ENCODE assay signal across 9 cellular contexts in genomic region chr10:63261496-63261895, GRCh38.
DNase-seq lines count a peak whose midpoint lies in the region; ATAC-seq and TF ChIP-seq lines count a peak whose summit lies in the region.
"Had no signal": no experiment of that assay in that cellular context is flagged by ENCODE, and none has a peak within 500 bp of the region (broad histone marks: within the 10 kb centered on the region; RNA-seq: fewer than 3 reads in every experiment).

No MANE protein-coding gene starts in this region.

- H3K9me3 Mint-ChIP-seq in activated T-cell treated with anti-CD3 and anti-CD28 coated beads, Interleukin-2, amount 50 U/mL, for 24 hours = no peaks in the 10 kb centered on the region
- peaks cover 0 to 3% (median 0%) of the 10 kb centered on the region in 5 experiments for H3K9me3 Mint-ChIP-seq in brain

- no peaks in the 10 kb centered on the region for H3K27me3 Mint-ChIP-seq in activated T-cell treated with anti-CD3 and anti-CD28 coated beads, Interleukin-2, amount 50 U/mL, for 24 hours
- no peaks in the 10 kb centered on the region for H3K27me3 Mint-ChIP-seq in brain

- no peaks in the 10 kb centered on the region for H3K27me3 ChIP-seq in subcutaneous abdominal adipose tissue (ENCODE audit: control insufficient read depth in 5 of 5, insufficient read depth in 4 of 5, low read length in 5 of 5)

- H3K27ac Mint-ChIP-seq in activated T-cell treated with anti-CD3 and anti-CD28 coated beads, Interleukin-2, amount 50 U/mL, for 24 hours = peak overlapping the region; percentile 83
- peak overlapping the region in 2 of 5 experiments; percentile 30 to 42 for H3K27ac Mint-ChIP-seq in brain

- H3K27ac ChIP-seq in subcutaneous abdominal adipose tissue (ENCODE audit: low read depth, low read length) = peak overlapping the region; percentile 58

- no peak for TF ChIP-seq CTCF in brain (conservative IDR thresholded peaks at IDR 0.05)

- H3K4me1 Mint-ChIP-seq in activated T-cell treated with anti-CD3 and anti-CD28 coated beads, Interleukin-2, amount 50 U/mL, for 24 hours (ENCODE audit: low read depth) = peaks cover 68% of the 10 kb centered on the region
- peaks cover 88% of the 10 kb centered on the region for H3K4me1 Mint-ChIP-seq in brain

- peaks cover 61% of the 10 kb centered on the region for H3K36me3 Mint-ChIP-seq in activated T-cell treated with anti-CD3 and anti-CD28 coated beads, Interleukin-2, amount 50 U/mL, for 24 hours (ENCODE audit: low read depth)
- peaks cover 69% of the 10 kb centered on the region for H3K36me3 Mint-ChIP-seq in brain

- H3K36me3 ChIP-seq in subcutaneous abdominal adipose tissue (ENCODE audit: control insufficient read depth in 5 of 5, insufficient read depth in 5 of 5, low read length in 5 of 5) = peaks cover 0 to 2% (median 0%) of the 10 kb centered on the region in 5 donors

- H3K4me1 ChIP-seq in subcutaneous abdominal adipose tissue (ENCODE audit: control insufficient read depth in 5 of 5, insufficient read depth in 5 of 5, low read length in 5 of 5) = peaks cover 8 to 75% (median 59%) of the 10 kb centered on the region in 5 donors

- peak; percentile 43 for ATAC-seq in HG03432 (IDR thresholded peaks at IDR 0.05; ENCODE audit: unreplicated experiment)
- no peak for ATAC-seq in esophagus mucosa
- ATAC-seq: HCT116 had no signal

- DNase-seq in activated T-cell treated with anti-CD3 and anti-CD28 coated beads, Interleukin-2, amount 50 U/mL, for 24 hours = no peak
- DNase-seq in activated T-cell treated with anti-CD3 and anti-CD28 coated beads, Interleukin-2, amount 50 U/mL, for 1 hour = no peak
- DNase-seq in NCI-H526 treated with DMSO at 0.1 percent for 48 hours (lab: John Stamatoyannopoulos, UW) = no peak
- no peak for DNase-seq in SIG-M5 treated with dmso at 0.1 percent for 504 hours (lab: John Stamatoyannopoulos, UW; ENCODE audit: unreplicated experiment)

- H3K4me3 Mint-ChIP-seq in activated T-cell treated with anti-CD3 and anti-CD28 coated beads, Interleukin-2, amount 50 U/mL, for 24 hours = peak overlapping the region; percentile 51
- peak overlapping the region in 3 of 5 experiments; percentile 25 to 70 (median 60) for H3K4me3 Mint-ChIP-seq in brain

- H3K4me3 ChIP-seq in subcutaneous abdominal adipose tissue (ENCODE audit: low read depth in 1 of 5, low read length in 5 of 5) = no peak overlapping the region

- no peaks in the 10 kb centered on the region for H3K9me3 ChIP-seq in subcutaneous abdominal adipose tissue (ENCODE audit: control insufficient read depth in 5 of 5, low read length in 5 of 5)

- H3K9ac ChIP-seq in subcutaneous abdominal adipose tissue (ENCODE audit: low read length in 5 of 5) = no peak overlapping the region
